15 cellular contexts compared by ENCODE assay signal in genomic region chr22:28779833-28780232, GRCh38. TPM values are rescaled to one million over a fixed set of nuclear protein-coding genes. Genes with fewer than 3 reads are reported as not detected.
DNase-seq lines count a peak whose midpoint lies in the region; ATAC-seq and TF ChIP-seq lines count a peak whose summit lies in the region.
"Had no signal": no experiment of that assay in that cellular context is flagged by ENCODE, and none has a peak within 500 bp of the region (broad histone marks: within the 10 kb centered on the region; RNA-seq: fewer than 3 reads in every experiment).

No MANE protein-coding gene starts in this region.

- H3K9me3 ChIP-seq in right cardiac atrium (ENCODE audit: control insufficient read depth, low read length) (no peaks in the 10 kb centered on the region), Panc1 (ENCODE audit: control insufficient read depth, insufficient read depth, low read depth, low read length) (no peaks in the 10 kb centered on the region)
- H3K9me3 ChIP-seq: MG63 had no signal

- peaks cover 12% of the 10 kb centered on the region for H3K36me3 ChIP-seq in Panc1 (ENCODE audit: control insufficient read depth, insufficient read depth, low read length)

- peaks cover 44 to 61% of the 10 kb centered on the region in 2 donors for H3K4me1 Mint-ChIP-seq in immature natural killer cell

- H3K27me3 ChIP-seq in right cardiac atrium (ENCODE audit: control insufficient read depth, insufficient read depth) (no peaks in the 10 kb centered on the region), Panc1 (ENCODE audit: control insufficient read depth, insufficient read depth, low read length) (no peaks in the 10 kb centered on the region)
- H3K27me3 ChIP-seq: MG63 had no signal

- peaks cover 4% of the 10 kb centered on the region for H3K4me1 ChIP-seq in right cardiac atrium (ENCODE audit: control insufficient read depth, insufficient read depth, low read length)
- H3K4me1 ChIP-seq in Panc1 (ENCODE audit: control insufficient read depth, insufficient read depth, low read length) = no peaks in the 10 kb centered on the region

- POLR2A ChIA-PET in Panc1 (lab: Charles Lee) = interaction anchor here (0.6 kb wide), 1 partner anchor 15 kb away, joined by 3 read pairs; no protein-coding TSS in a partner anchor

- no peak for DNase-seq in left ventricle myocardium superior
- DNase-seq in right cardiac atrium = no peak
- DNase-seq in Panc1 (ENCODE audit: low read depth, low spot score) = no peak
- DNase-seq in immature natural killer cell = no peak
- no peak for DNase-seq in HK-2 (ENCODE audit: unreplicated experiment)
- no peak for DNase-seq in activated T-cell treated with anti-CD3 and anti-CD28 coated beads for 4 hours
- DNase-seq: CD4-positive, CD25-positive, alpha-beta regulatory T cell; Karpas-422; MG63; NCI-H1417; NCI-H1694 treated with DMSO at 0.1 percent for 48 hours; NCI-H748 treated with DMSO at 0.1 percent for 48 hours; SHP77 had no signal

- H3K9me3 Mint-ChIP-seq in immature natural killer cell = no peaks in the 10 kb centered on the region
- H3K9me3 Mint-ChIP-seq: IgD-negative memory B cell had no signal

- H3K36me3 Mint-ChIP-seq in immature natural killer cell = peaks cover 3 to 22% (median 16%) of the 10 kb centered on the region in 3 donors

- peak overlapping the region in 5 of 6 donors; percentile 2 to 51 (median 17) for H3K27ac Mint-ChIP-seq in immature natural killer cell
- H3K27ac Mint-ChIP-seq: IgD-negative memory B cell had no signal

- H3K4me3 ChIP-seq in right cardiac atrium (ENCODE audit: low read length) (no peak overlapping the region), Panc1 (ENCODE audit: low read depth in 2 of 2, low read length in 2 of 2) (no peak overlapping the region)
- H3K4me3 ChIP-seq: MG63 had no signal

- H3K27me3 Mint-ChIP-seq in immature natural killer cell (ENCODE audit: low read depth in 3 of 3) = peaks cover 0 to under 1% (median 0%) of the 10 kb centered on the region in 3 donors
- H3K27me3 Mint-ChIP-seq: CD4-positive, CD25-positive, alpha-beta regulatory T cell; IgD-negative memory B cell had no signal

- H3K4me3 Mint-ChIP-seq in immature natural killer cell = no peak overlapping the region

- in situ Hi-C loops in Panc1 (cut with HindIII; ENCODE audit: low pct_unique_long_range_greater_than_20kb, low sequenced_read_pairs) = no loop called here

- peak; percentile 22 for ATAC-seq in left ventricle myocardium superior
- no peak for ATAC-seq in right cardiac atrium
- ATAC-seq in Panc1 = no peak
- no peak for ATAC-seq in HG03571 (IDR thresholded peaks at IDR 0.05; ENCODE audit: unreplicated experiment)

- CTCF ChIA-PET in Panc1 (lab: Charles Lee) = no interaction called here

- intact Hi-C loops in left ventricle myocardium superior (cut with micrococcal nuclease) = no loop called here
- intact Hi-C loops in right cardiac atrium (cut with DNase I) = no loop called here
- intact Hi-C loops in Panc1 (cut with micrococcal nuclease; ENCODE audit: unreplicated experiment) = no loop called here

- TSS peak; percentile 18 for BruUV-seq in Panc1 (replicated peaks; lab: Mats Ljungman, UMichigan)

- no peak for TF ChIP-seq CTCF in Panc1 (IDR thresholded peaks at IDR 0.05)

- 73% methylated on average over 5 of the region's 5 CpGs for WGBS in right cardiac atrium

- H3K27ac ChIP-seq in right cardiac atrium (ENCODE audit: low read length) = no peak overlapping the region
- no peak overlapping the region for H3K27ac ChIP-seq in Panc1 (ENCODE audit: low read length)

RNA-seq across cellular contexts. Expression of gene CCDC117, which starts 7.3 kb away (rescaled TPM):
- 13.2 TPM for total RNA-seq in left ventricle myocardium superior
- total RNA-seq in right cardiac atrium = 10 to 100 TPM; 13.1 to 14.0 (median 13.4) TPM
- polyA plus RNA-seq in right cardiac atrium = 6.6 TPM
- total RNA-seq in Panc1 (2021; ENCODE audit: unreplicated experiment) = 18.1 TPM
- polyA plus RNA-seq in Panc1 (2012; ENCODE audit: insufficient read length) = 6.7 TPM
- polyA plus RNA-seq in immature natural killer cell = 10 to 100 TPM; 13.7 to 21.4 (median 14.7) TPM

RNA-seq across cellular contexts. Expression of gene XBP1, which starts 20.5 kb away (rescaled TPM):
- total RNA-seq in left ventricle myocardium superior (73.7 TPM), right cardiac atrium (100 to 1,000 TPM in 1 of 4 donors, 10 to 100 TPM in 3; 53.0 to 140 (median 84.0) TPM), Panc1 (2021; ENCODE audit: unreplicated experiment) (48.8 TPM)
- polyA plus RNA-seq in right cardiac atrium (53.1 TPM), immature natural killer cell (1,000 to 10,000 TPM in 1 of 3 donors, 100 to 1,000 TPM in 2; 600 to 1,153 (median 962) TPM)
- 43.2 TPM for polyA plus RNA-seq in Panc1 (2012; ENCODE audit: insufficient read length)

RNA-seq across cellular contexts. Expression of gene HSCB, which starts 38.0 kb away (rescaled TPM):
- 11.1 TPM for total RNA-seq in left ventricle myocardium superior
- 10 to 100 TPM in 1 of 4 donors, 1 to 10 TPM in 3; 7.5 to 11.0 (median 9.0) TPM for total RNA-seq in right cardiac atrium
- polyA plus RNA-seq in right cardiac atrium = 16.3 TPM
- total RNA-seq in Panc1 (2021; ENCODE audit: unreplicated experiment) = 10.2 TPM
- 9.0 TPM for polyA plus RNA-seq in Panc1 (2012; ENCODE audit: insufficient read length)
- polyA plus RNA-seq in immature natural killer cell = 10 to 100 TPM; 32.5 to 36.3 (median 35.8) TPM

RNA-seq across cellular contexts. Expression of gene CHEK2, which starts 38.2 kb away (rescaled TPM):
- total RNA-seq in left ventricle myocardium superior = 1.3 TPM
- 10 to 100 TPM in 1 of 4 donors, 1 to 10 TPM in 3; 2.3 to 12.6 (median 4.5) TPM for total RNA-seq in right cardiac atrium
- polyA plus RNA-seq in right cardiac atrium = 4.1 TPM
- total RNA-seq in Panc1 (2021; ENCODE audit: unreplicated experiment) = 29.5 TPM
- polyA plus RNA-seq in Panc1 (2012; ENCODE audit: insufficient read length) = 15.0 TPM
- 10 to 100 TPM in 1 of 3 donors, 1 to 10 TPM in 2; 6.2 to 10.6 (median 9.6) TPM for polyA plus RNA-seq in immature natural killer cell
